1 cellular context compared by ENCODE assay signal in genomic region chr12:6338536-6338935, GRCh38.
A peak's percentile ranks its signal among the peaks of the same experiment; 100 is the strongest.
TF ChIP-seq lines count a peak whose summit lies in the region.

No MANE protein-coding gene starts in this region.

TF ChIP-seq in HepG2, 621 proteins besides CTCF, POLR2A, EP300 and RAD21:
- TF ChIP-seq GFI1 (CRISPR knock-in tag; IDR thresholded peaks at IDR 0.05; ENCODE audit: borderline replicate concordance) = 0 out of 2 replicates have a peak, but pooled peaks have one; percentile 22
